Comparison of ENCODE assay signal across 9 cellular contexts in genomic region chr21:25283720-25284119, GRCh38.
DNase-seq lines count a peak whose midpoint lies in the region; ATAC-seq and TF ChIP-seq lines count a peak whose summit lies in the region.
"Had no signal": no experiment of that assay in that cellular context is flagged by ENCODE, and none has a peak within 500 bp of the region (broad histone marks: within the 10 kb centered on the region; RNA-seq: fewer than 3 reads in every experiment).

No MANE protein-coding gene starts in this region.

- no peaks in the 10 kb centered on the region for H3K4me1 ChIP-seq in psoas muscle

- WGBS in psoas muscle, 3 donors: 65 to 69% (median 68%) methylated on average over 6 of the region's 6 CpGs

- H3K36me3 ChIP-seq in H7 (replicated peaks; ENCODE audit: control insufficient read depth, insufficient read depth, low read length) (no peaks in the 10 kb centered on the region), kidney epithelial cell (ENCODE audit: control insufficient read depth, insufficient read depth, low read length) (no peaks in the 10 kb centered on the region), psoas muscle (ENCODE audit: insufficient read depth in 1 of 2, low read depth in 1 of 2) (no peaks in the 10 kb centered on the region)

- ATAC-seq in HG02840 (IDR thresholded peaks at IDR 0.05; ENCODE audit: low FRiP score, unreplicated experiment) (no peak), psoas muscle (no peak)

- intact Hi-C loops in psoas muscle (cut with DNase I): no loop called here

- H3K4me3 ChIP-seq in H7 (ENCODE audit: insufficient read depth, low read depth, low read length): no peak overlapping the region
- H3K4me3 ChIP-seq in kidney epithelial cell (ENCODE audit: low read depth, low read length): no peak overlapping the region
- H3K4me3 ChIP-seq in psoas muscle: no peak overlapping the region

- no peaks in the 10 kb centered on the region for H3K9me3 ChIP-seq in psoas muscle

- H3K27me3 ChIP-seq in H7 (ENCODE audit: control insufficient read depth, insufficient read depth, low read length): no peaks in the 10 kb centered on the region
- no peaks in the 10 kb centered on the region for H3K27me3 ChIP-seq in kidney epithelial cell (ENCODE audit: control insufficient read depth, insufficient read depth, low read length)
- no peaks in the 10 kb centered on the region for H3K27me3 ChIP-seq in psoas muscle (ENCODE audit: insufficient read depth in 3 of 3, low read length in 2 of 3)

- TF ChIP-seq CTCF in kidney epithelial cell (IDR thresholded peaks at IDR 0.05; ENCODE audit: insufficient read depth, low read length, poor library complexity, severe bottlenecking): peak; percentile 41
- no peak for TF ChIP-seq CTCF in psoas muscle (IDR thresholded peaks at IDR 0.05)

- peak; percentile 67 for DNase-seq in DMS53 (lab: John Stamatoyannopoulos, UW)
- peak; percentile 1 for DNase-seq in H7
- DNase-seq in SKM-1 (lab: John Stamatoyannopoulos, UW; ENCODE audit: unreplicated experiment): peak; percentile 37
- DNase-seq in kidney epithelial cell (ENCODE audit: low read depth): no peak
- DNase-seq in NCI-H187 (lab: John Stamatoyannopoulos, UW): no peak
- DNase-seq in KG1 (lab: John Stamatoyannopoulos, UW): no peak
- DNase-seq in psoas muscle: no peak
- DNase-seq: stimulated activated naive CD4-positive, alpha-beta T cell treated with Interleukin-2 at 50 U/mL for 16 hours had no signal

- no peak overlapping the region for H3K27ac ChIP-seq in psoas muscle

Comparison
In these comparisons a context has a peak if more than half of its experiments do, and no peak if none do; other contexts are left out.
1. DNase-seq: peak in DMS53 (single experiment), H7 (single experiment) and SKM-1 (single experiment); none in kidney epithelial cell (single experiment), NCI-H187 (0 of 2), KG1 (single experiment) and psoas muscle (0 of 2).